ENCODE assay signal across 1 cellular context in the genomic region with DNA sequence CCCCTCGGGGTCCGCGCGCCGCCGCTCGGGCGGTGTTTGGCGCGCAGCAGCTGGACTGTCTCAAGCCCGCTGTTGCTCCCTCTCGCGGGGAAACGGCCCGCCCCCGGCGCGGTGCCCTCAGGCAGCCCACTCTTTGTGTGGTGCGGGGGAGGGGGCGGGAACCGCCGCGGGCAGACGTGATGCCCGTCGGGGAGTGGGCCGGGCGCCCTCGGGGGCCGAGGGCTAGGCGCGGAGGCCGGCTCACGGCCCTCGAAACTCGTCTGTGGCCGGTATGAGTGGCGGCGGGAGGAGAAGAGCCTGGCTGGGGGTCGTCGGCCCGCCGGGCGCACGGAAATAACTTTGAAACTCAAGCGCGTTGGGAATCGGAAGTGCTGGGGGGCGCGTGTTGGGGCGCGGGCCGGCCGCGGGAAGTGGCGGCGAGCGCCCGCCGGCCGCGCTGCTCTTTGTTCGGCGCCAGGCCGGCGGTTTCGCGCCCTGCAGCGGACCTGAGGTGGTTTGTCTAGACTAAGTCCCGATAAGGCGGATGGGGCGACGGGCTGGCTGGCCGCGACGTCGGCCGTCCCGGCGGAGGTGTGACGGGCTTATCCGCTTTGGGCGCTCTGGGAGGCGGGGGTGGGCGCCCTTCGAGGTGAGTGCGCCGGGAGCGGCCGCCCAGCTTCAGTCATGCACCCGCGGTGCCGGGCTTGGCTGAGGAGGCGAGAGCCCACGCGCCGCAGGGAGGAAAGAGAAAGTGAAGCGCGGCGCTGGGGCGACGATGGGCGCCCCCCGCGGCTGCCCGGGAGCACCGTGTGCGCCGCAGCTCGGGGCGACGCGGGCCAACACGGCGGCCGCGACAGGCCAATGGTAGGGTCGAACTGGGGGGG.
TF ChIP-seq lines count a peak whose summit lies in the region.

No MANE protein-coding gene starts in this region.

TF ChIP-seq in K562, 482 proteins besides CTCF, POLR2A, EP300 and RAD21 (continued from another document and continues in another):
- TF ChIP-seq, protein P1, sequence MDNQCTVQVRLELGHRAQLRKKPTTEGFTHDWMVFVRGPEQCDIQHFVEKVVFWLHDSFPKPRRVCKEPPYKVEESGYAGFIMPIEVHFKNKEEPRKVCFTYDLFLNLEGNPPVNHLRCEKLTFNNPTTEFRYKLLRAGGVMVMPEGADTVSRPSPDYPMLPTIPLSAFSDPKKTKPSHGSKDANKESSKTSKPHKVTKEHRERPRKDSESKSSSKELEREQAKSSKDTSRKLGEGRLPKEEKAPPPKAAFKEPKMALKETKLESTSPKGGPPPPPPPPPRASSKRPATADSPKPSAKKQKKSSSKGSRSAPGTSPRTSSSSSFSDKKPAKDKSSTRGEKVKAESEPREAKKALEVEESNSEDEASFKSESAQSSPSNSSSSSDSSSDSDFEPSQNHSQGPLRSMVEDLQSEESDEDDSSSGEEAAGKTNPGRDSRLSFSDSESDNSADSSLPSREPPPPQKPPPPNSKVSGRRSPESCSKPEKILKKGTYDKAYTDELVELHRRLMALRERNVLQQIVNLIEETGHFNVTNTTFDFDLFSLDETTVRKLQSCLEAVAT (IDR thresholded peaks at IDR 0.05), result peak in 1 of 2 experiments; percentile 7; a peak in 1 of 4 replicates
- TF ChIP-seq ZBED1 (IDR thresholded peaks at IDR 0.05) (0 out of 2 replicates have a peak, but pooled peaks have one; percentile 4), BRD9 (IDR thresholded peaks at IDR 0.05; ENCODE audit: low read depth, partially characterized antibody) (no peak), ZBTB7A (IDR thresholded peaks at IDR 0.05; ENCODE audit: borderline replicate concordance, control insufficient read depth, low read depth, low read length) (0 out of 2 replicates have a peak, but pooled peaks have one; percentile 29), TGIF2 (CRISPR knock-in tag; IDR thresholded peaks at IDR 0.05) (0 out of 2 replicates have a peak, but pooled peaks have one; percentile 15), NFIX (CRISPR knock-in tag; IDR thresholded peaks at IDR 0.05; ENCODE audit: low read depth) (no peak), EGR1 (conservative IDR thresholded peaks at IDR 0.05) (peak; percentile 33; the same call in 1 of the 2 replicates), AFF4 (CRISPR knock-in tag; IDR thresholded peaks at IDR 0.05) (peak; percentile 84; the same call in 1 of the 2 replicates), MLX (CRISPR knock-in tag; conservative IDR thresholded peaks at IDR 0.05) (no peak), VEZF1 (CRISPR knock-in tag; IDR thresholded peaks at IDR 0.05) (peak; percentile 28; the same call in 1 of the 2 replicates), TEAD1 (CRISPR knock-in tag; IDR thresholded peaks at IDR 0.05) (0 out of 4 replicates have a peak, but pooled peaks of 1 of the 2 experiments have one; percentile 42), FIP1L1 (IDR thresholded peaks at IDR 0.05; ENCODE audit: low read depth, low read length, poor library complexity, severe bottlenecking) (peak; percentile 98), PHF8 (IDR thresholded peaks at IDR 0.05; ENCODE audit: borderline replicate concordance, low read length) (peak; percentile 38; the same call in 1 of the 2 replicates), ZNF212 (CRISPR knock-in tag; IDR thresholded peaks at IDR 0.05) (no peak), RBFOX2 (IDR thresholded peaks at IDR 0.05; ENCODE audit: low read depth, low read length) (peak; percentile 93), ZFP30 (CRISPR knock-in tag; IDR thresholded peaks at IDR 0.05; ENCODE audit: borderline replicate concordance) (no peak), ARID4B (CRISPR knock-in tag; IDR thresholded peaks at IDR 0.05) (peak; percentile 42; the same call in 1 of the 2 replicates), PCBP2 (IDR thresholded peaks at IDR 0.05; ENCODE audit: low read depth, low read length, poor library complexity, severe bottlenecking) (peak; percentile 58), RBM22 (IDR thresholded peaks at IDR 0.05; ENCODE audit: low read depth, low read length, poor library complexity, severe bottlenecking) (peak; percentile 97), BRCA1 (IDR thresholded peaks at IDR 0.05) (no peak), BRCA1 (CRISPR knock-in tag; IDR thresholded peaks at IDR 0.05) (0 out of 2 replicates have a peak, but pooled peaks have one; percentile 11), TAF15 (IDR thresholded peaks at IDR 0.05; ENCODE audit: low read depth, low read length) (peak; percentile 81; the same call in 1 of the 2 replicates), ZFX (CRISPR knock-in tag; IDR thresholded peaks at IDR 0.05) (peak; percentile 40), ZC3H4 (CRISPR knock-in tag; IDR thresholded peaks at IDR 0.05; ENCODE audit: borderline replicate concordance) (0 out of 2 replicates have a peak, but pooled peaks have one; percentile 42), ZFPM2 (CRISPR knock-in tag; IDR thresholded peaks at IDR 0.05) (no peak), KDM5B (IDR thresholded peaks at IDR 0.05; ENCODE audit: insufficient replicate concordance, low read depth, low read length) (peak; percentile 50), RBM14 (IDR thresholded peaks at IDR 0.05; ENCODE audit: borderline replicate concordance, insufficient read depth, low read depth, low read length) (peak; percentile 97; the same call in 1 of the 2 replicates), STAT5B (CRISPR knock-in tag; IDR thresholded peaks at IDR 0.05) (no peak), NONO (IDR thresholded peaks at IDR 0.05; ENCODE audit: low read depth in 2 of 2, low read length in 1 of 2) (peak; percentile 20 to 37; a peak in 1 of 4 replicates)
- TF ChIP-seq, protein P2, sequence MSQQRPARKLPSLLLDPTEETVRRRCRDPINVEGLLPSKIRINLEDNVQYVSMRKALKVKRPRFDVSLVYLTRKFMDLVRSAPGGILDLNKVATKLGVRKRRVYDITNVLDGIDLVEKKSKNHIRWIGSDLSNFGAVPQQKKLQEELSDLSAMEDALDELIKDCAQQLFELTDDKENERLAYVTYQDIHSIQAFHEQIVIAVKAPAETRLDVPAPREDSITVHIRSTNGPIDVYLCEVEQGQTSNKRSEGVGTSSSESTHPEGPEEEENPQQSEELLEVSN (IDR thresholded peaks at IDR 0.05; ENCODE audit: borderline replicate concordance in 1 of 2, extremely low read depth in 1 of 2, insufficient read depth in 1 of 2, insufficient read length in 1 of 2, low read depth in 1 of 2, low read length in 1 of 2, poor library complexity in 1 of 2, severe bottlenecking in 1 of 2), result peak in 1 of 2 experiments; percentile 23
- TF ChIP-seq, protein P3, sequence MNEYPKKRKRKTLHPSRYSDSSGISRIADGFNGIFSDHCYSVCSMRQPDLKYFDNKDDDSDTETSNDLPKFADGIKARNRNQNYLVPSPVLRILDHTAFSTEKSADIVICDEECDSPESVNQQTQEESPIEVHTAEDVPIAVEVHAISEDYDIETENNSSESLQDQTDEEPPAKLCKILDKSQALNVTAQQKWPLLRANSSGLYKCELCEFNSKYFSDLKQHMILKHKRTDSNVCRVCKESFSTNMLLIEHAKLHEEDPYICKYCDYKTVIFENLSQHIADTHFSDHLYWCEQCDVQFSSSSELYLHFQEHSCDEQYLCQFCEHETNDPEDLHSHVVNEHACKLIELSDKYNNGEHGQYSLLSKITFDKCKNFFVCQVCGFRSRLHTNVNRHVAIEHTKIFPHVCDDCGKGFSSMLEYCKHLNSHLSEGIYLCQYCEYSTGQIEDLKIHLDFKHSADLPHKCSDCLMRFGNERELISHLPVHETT (CRISPR knock-in tag; conservative IDR thresholded peaks at IDR 0.05 in 1 of 2, IDR thresholded peaks at IDR 0.05 in 1 of 2), result 0 out of 4 replicates have a peak, but pooled peaks of 1 of the 2 experiments have one; percentile 3
- TF ChIP-seq, protein P4, sequence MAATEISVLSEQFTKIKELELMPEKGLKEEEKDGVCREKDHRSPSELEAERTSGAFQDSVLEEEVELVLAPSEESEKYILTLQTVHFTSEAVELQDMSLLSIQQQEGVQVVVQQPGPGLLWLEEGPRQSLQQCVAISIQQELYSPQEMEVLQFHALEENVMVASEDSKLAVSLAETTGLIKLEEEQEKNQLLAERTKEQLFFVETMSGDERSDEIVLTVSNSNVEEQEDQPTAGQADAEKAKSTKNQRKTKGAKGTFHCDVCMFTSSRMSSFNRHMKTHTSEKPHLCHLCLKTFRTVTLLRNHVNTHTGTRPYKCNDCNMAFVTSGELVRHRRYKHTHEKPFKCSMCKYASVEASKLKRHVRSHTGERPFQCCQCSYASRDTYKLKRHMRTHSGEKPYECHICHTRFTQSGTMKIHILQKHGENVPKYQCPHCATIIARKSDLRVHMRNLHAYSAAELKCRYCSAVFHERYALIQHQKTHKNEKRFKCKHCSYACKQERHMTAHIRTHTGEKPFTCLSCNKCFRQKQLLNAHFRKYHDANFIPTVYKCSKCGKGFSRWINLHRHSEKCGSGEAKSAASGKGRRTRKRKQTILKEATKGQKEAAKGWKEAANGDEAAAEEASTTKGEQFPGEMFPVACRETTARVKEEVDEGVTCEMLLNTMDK (IDR thresholded peaks at IDR 0.05; ENCODE audit: borderline replicate concordance, insufficient read depth, low read depth, low read length, poor library complexity, severe bottlenecking), result peak; percentile 42
- TF ChIP-seq, protein P5, sequence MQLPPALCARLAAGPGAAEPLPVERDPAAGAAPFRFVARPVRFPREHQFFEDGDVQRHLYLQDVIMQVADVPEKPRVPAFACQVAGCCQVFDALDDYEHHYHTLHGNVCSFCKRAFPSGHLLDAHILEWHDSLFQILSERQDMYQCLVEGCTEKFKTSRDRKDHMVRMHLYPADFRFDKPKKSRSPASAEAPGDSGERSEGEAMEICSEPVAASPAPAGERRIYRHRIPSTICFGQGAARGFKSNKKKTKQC (CRISPR knock-in tag; IDR thresholded peaks at IDR 0.05), result peak; percentile 79; the same call in 1 of the 2 replicates
